Comparison of ENCODE assay signal across 15 cellular contexts in the genomic region with DNA sequence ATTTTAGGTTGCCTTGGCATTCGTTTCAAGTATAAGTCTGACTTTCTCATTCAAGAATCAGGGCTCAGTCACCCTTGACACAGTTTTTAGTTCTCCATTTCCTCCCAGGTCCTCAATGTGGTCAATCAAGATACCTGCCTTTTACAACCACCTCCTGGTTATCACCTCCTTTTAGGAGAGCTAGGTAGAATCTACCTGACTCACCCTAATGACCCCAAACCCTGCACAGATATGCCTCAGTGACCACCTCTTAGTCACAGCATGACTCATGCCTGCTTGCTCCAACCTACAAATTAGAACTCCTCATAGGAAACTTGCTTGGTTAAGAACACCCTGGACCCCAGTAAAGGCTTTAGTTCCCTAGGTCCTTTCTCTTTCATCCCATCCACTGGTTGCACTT. TPM values are rescaled to one million over a fixed set of nuclear protein-coding genes. Genes with fewer than 3 reads are reported as not detected.
DNase-seq lines count a peak whose midpoint lies in the region; ATAC-seq and TF ChIP-seq lines count a peak whose summit lies in the region.
"Had no signal": no experiment of that assay in that cellular context is flagged by ENCODE, and none has a peak within 500 bp of the region (broad histone marks: within the 10 kb centered on the region; RNA-seq: fewer than 3 reads in every experiment).

No MANE protein-coding gene starts in this region.

- peak overlapping the region; percentile 55 for H3K4me2 ChIP-seq in PC-9
- H3K4me2 ChIP-seq in hepatocyte, result no peak overlapping the region
- no peak overlapping the region for H3K4me2 ChIP-seq in smooth muscle cell

- no TSS peak for BruUV-seq in PC-9 (replicated peaks; lab: Mats Ljungman, UMichigan)

- H4K20me1 ChIP-seq in PC-9 (ENCODE audit: insufficient read depth) (no peaks in the 10 kb centered on the region), hepatocyte (ENCODE audit: insufficient read depth, poor library complexity, severe bottlenecking) (no peaks in the 10 kb centered on the region), smooth muscle cell (ENCODE audit: low read depth) (no peaks in the 10 kb centered on the region)

- ATAC-seq in GM21723 (IDR thresholded peaks at IDR 0.05; ENCODE audit: unreplicated experiment), result peak; percentile 68
- ATAC-seq in HG02571 (IDR thresholded peaks at IDR 0.05; ENCODE audit: unreplicated experiment), result no peak
- ATAC-seq in psoas muscle, result no peak
- ATAC-seq: CD8-positive, alpha-beta T cell; left cardiac atrium had no signal

- peaks cover 10% of the 10 kb centered on the region; the same call in 1 of the 2 replicates for H3K79me2 ChIP-seq in PC-9 (ENCODE audit: low read depth)
- H3K79me2 ChIP-seq in hepatocyte, result peaks cover 45% of the 10 kb centered on the region
- H3K79me2 ChIP-seq in smooth muscle cell (ENCODE audit: low read depth), result peaks cover 52% of the 10 kb centered on the region

- H3K4me3 ChIP-seq in PC-9 (no peak overlapping the region), hepatocyte (no peak overlapping the region), psoas muscle (no peak overlapping the region), smooth muscle cell (no peak overlapping the region)

- TF ChIP-seq CTCF in PC-9 (conservative IDR thresholded peaks at IDR 0.05) (no peak), hepatocyte (IDR thresholded peaks at IDR 0.05; ENCODE audit: poor library complexity) (no peak), psoas muscle (IDR thresholded peaks at IDR 0.05) (no peak), smooth muscle cell (IDR thresholded peaks at IDR 0.05; ENCODE audit: borderline replicate concordance, insufficient read depth, poor library complexity, severe bottlenecking) (no peak)

- H3K36me3 ChIP-seq in PC-9 (ENCODE audit: low read depth), result no peaks in the 10 kb centered on the region
- no peaks in the 10 kb centered on the region for H3K36me3 ChIP-seq in hepatocyte (replicated peaks; ENCODE audit: insufficient read depth, low read depth)
- no peaks in the 10 kb centered on the region for H3K36me3 ChIP-seq in psoas muscle (ENCODE audit: insufficient read depth in 1 of 2, low read depth in 1 of 2)
- no peaks in the 10 kb centered on the region for H3K36me3 ChIP-seq in smooth muscle cell (ENCODE audit: low read depth)

- POLR2A ChIA-PET in PC-9 (lab: Charles Lee; ENCODE audit: unreplicated experiment), result interaction anchor here (0.6 to 0.7 kb wide), 2 partner anchors 42 to 85 kb away, joined by 4 to 6 read pairs; no protein-coding TSS in a partner anchor

- no peak overlapping the region for H2AFZ ChIP-seq in PC-9
- no peak overlapping the region for H2AFZ ChIP-seq in hepatocyte
- H2AFZ ChIP-seq in smooth muscle cell (ENCODE audit: low read depth), result no peak overlapping the region

- H3K27me3 ChIP-seq in PC-9 (ENCODE audit: insufficient read depth, low read depth), result no peaks in the 10 kb centered on the region
- H3K27me3 ChIP-seq in hepatocyte, result no peaks in the 10 kb centered on the region
- no peaks in the 10 kb centered on the region for H3K27me3 ChIP-seq in psoas muscle (ENCODE audit: insufficient read depth in 3 of 3, low read length in 2 of 3)
- H3K27me3 ChIP-seq in smooth muscle cell (ENCODE audit: low read depth), result no peaks in the 10 kb centered on the region

- H3K27ac ChIP-seq in PC-9 (peak overlapping the region; percentile 68), hepatocyte (no peak overlapping the region), psoas muscle (no peak overlapping the region), smooth muscle cell (ENCODE audit: low read depth) (no peak overlapping the region)
- H3K27ac ChIP-seq: VCaP had no signal

- peaks cover 13% of the 10 kb centered on the region for H3F3A ChIP-seq in PC-9 (ENCODE audit: insufficient read depth, low read depth)
- H3F3A ChIP-seq in smooth muscle cell (ENCODE audit: low read depth), result no peaks in the 10 kb centered on the region

- H3K4me1 ChIP-seq in PC-9 (replicated peaks; ENCODE audit: insufficient read depth) (peaks cover 32% of the 10 kb centered on the region), hepatocyte (ENCODE audit: insufficient read depth) (no peaks in the 10 kb centered on the region), psoas muscle (no peaks in the 10 kb centered on the region), smooth muscle cell (ENCODE audit: low read depth) (no peaks in the 10 kb centered on the region)

- H3K9me2 ChIP-seq in PC-9 (ENCODE audit: insufficient read depth), result no peaks in the 10 kb centered on the region
- no peaks in the 10 kb centered on the region for H3K9me2 ChIP-seq in hepatocyte (replicated peaks; ENCODE audit: insufficient read depth)

- 93% methylated on average over 1 of the region's 1 CpG for WGBS in hepatocyte (ENCODE audit: low lambda C conversion rate, missing lambda C conversion rate)
- 92 to 100% (median 96%) methylated on average over 1 of the region's 1 CpG for WGBS in psoas muscle, 3 donors
- WGBS in smooth muscle cell (ENCODE audit: low lambda C conversion rate), result 83% methylated on average over 1 of the region's 1 CpG

- intact Hi-C loops in PC-9 (cut with micrococcal nuclease; ENCODE audit: unreplicated experiment) (no loop called here), psoas muscle (cut with DNase I) (no loop called here)

- CTCF ChIA-PET in PC-9 (lab: Charles Lee), result interaction anchor here (0.6 kb wide), 2 partner anchors 22 to 50 kb away, joined by 4 to 6 read pairs; no protein-coding TSS in a partner anchor

- H3K9me3 ChIP-seq in PC-9 (ENCODE audit: insufficient read depth, low read depth) (no peaks in the 10 kb centered on the region), hepatocyte (ENCODE audit: low read depth) (no peaks in the 10 kb centered on the region), psoas muscle (no peaks in the 10 kb centered on the region), smooth muscle cell (replicated peaks; ENCODE audit: low read depth) (no peaks in the 10 kb centered on the region)

- no peak overlapping the region for H3K9ac ChIP-seq in smooth muscle cell (ENCODE audit: low read depth)

- peak; percentile 82 for DNase-seq in Daoy (ENCODE audit: low read depth)
- DNase-seq in PC-9, result peak; percentile 55 to 87
- DNase-seq in hepatocyte (ENCODE audit: low spot score), result peak; percentile 8
- no peak for DNase-seq in hepatic stellate cell (ENCODE audit: low spot score)
- no peak for DNase-seq in psoas muscle
- DNase-seq in smooth muscle cell (lab: John Stamatoyannopoulos, UW; ENCODE audit: unreplicated experiment), result no peak
- DNase-seq: CD8-positive, alpha-beta T cell; left cardiac atrium; NCI-H345; nephron progenitor cell; SHP77 treated with DMSO at 0.1 percent for 48 hours; stimulated activated CD4-positive, alpha-beta T cell treated with anti-CD3 and anti-CD28 coated beads, Interleukin-12 subunit alpha, Interleukin-12 subunit beta, amount 100 ng/mL, for 4 hours had no signal

RNA-seq across cellular contexts. Expression of a gene that starts 22.5 kb away (rescaled TPM):
- total RNA-seq in Daoy (2014; rRNA removed; shearing (Covaris generic)), result 22.9 and 27.1 TPM in 2 replicates
- 25.5 and 29.8 TPM in 2 replicates for total RNA-seq in PC-9 (2021)
- 30.8 and 31.4 TPM in 2 replicates for total RNA-seq in hepatocyte
- 7.8 and 10.5 TPM in 2 replicates for polyA plus RNA-seq in hepatocyte
- 1 to 10 TPM; 1.9 to 3.3 (median 2.5) TPM for total RNA-seq in psoas muscle
- polyA plus RNA-seq in psoas muscle, result 1 to 10 TPM; 2.9 to 8.0 (median 4.6) TPM
- total RNA-seq in smooth muscle cell, result 43.5 and 57.8 TPM in 2 replicates
- 9.3 and 10.0 TPM in 2 replicates for polyA plus RNA-seq in smooth muscle cell

Comparison
In these comparisons a context has a peak if more than half of its experiments do, and no peak if none do; other contexts are left out.
1. DNase-seq: peak in Daoy (single experiment), PC-9 (2 of 2) and hepatocyte (single experiment); none in hepatic stellate cell (single experiment), psoas muscle (0 of 2) and smooth muscle cell (single experiment).